ENCODE assay signal across 8 cellular contexts in genomic region chr9:135500071-135500524, GRCh38. TPM values are rescaled to one million over a fixed set of nuclear protein-coding genes. Genes with fewer than 3 reads are reported as not detected.
DNase-seq lines count a peak whose midpoint lies in the region; ATAC-seq and TF ChIP-seq lines count a peak whose summit lies in the region.

No MANE protein-coding gene starts in this region.

- H3K9me2 ChIP-seq in GM23248 (ENCODE audit: insufficient read depth) (no peaks in the 10 kb centered on the region), SK-N-SH (no peaks in the 10 kb centered on the region)

- no peak for TF ChIP-seq CTCF in AG09309 (IDR thresholded peaks at IDR 0.05; ENCODE audit: control insufficient read depth, insufficient read depth, low read depth, low read length, missing control alignments)
- no peak for TF ChIP-seq CTCF in SK-N-SH (IDR thresholded peaks at IDR 0.05)
- TF ChIP-seq CTCF in esophagus squamous epithelium (IDR thresholded peaks at IDR 0.05): no peak
- no peak for TF ChIP-seq CTCF in osteoblast (IDR thresholded peaks at IDR 0.05; ENCODE audit: extremely low read depth, low read depth, low read length)

- no peak for ATAC-seq in HG03469 (IDR thresholded peaks at IDR 0.05; ENCODE audit: unreplicated experiment)

- POLR2A ChIA-PET in SK-N-SH (lab: Yijun Ruan, JAX): interaction anchor here (2.0 kb wide), 1 partner anchor 20 kb away, joined by 9 read pairs; no protein-coding TSS in a partner anchor

- no peak for TF ChIP-seq RAD21 in SK-N-SH (IDR thresholded peaks at IDR 0.05; ENCODE audit: low read length)

- 1 to 2% methylated on average over 28 of the region's 29 CpGs for WGBS in GM23248 (ENCODE audit: low coverage in 1 of 2, low lambda C conversion rate in 2 of 2, missing lambda C conversion rate in 2 of 2), 2 experiments
- 0% methylated on average over 6 of the region's 29 CpGs for WGBS in SK-N-SH (ENCODE audit: low lambda C conversion rate)
- WGBS in esophagus squamous epithelium, 2 donors: 0% methylated on average over 1 to 6 of the region's 29 CpGs

- DNase-seq in AG09309 (ENCODE audit: low read depth) (no peak), GM23248 (peak; percentile 68), SK-N-SH (no peak), esophagus squamous epithelium (lab: John Stamatoyannopoulos, UW) (no peak), osteoblast (ENCODE audit: insufficient read length, low spot score, missing footprints) (no peak)
- DNase-seq in central memory CD4-positive, alpha-beta T cell: no peak
- no peak for DNase-seq in stimulated activated CD4-positive, alpha-beta T cell treated with anti-CD3 and anti-CD28 coated beads, Interleukin-12 subunit alpha, Interleukin-12 subunit beta, amount 100 ng/mL, for 4 hours

- intact Hi-C loops in esophagus squamous epithelium (cut with DNase I): no loop called here

- H3K4me2 ChIP-seq in GM23248 (ENCODE audit: unreplicated experiment) (peak overlapping the region; percentile 92), SK-N-SH (peak overlapping the region; percentile 100), osteoblast (ENCODE audit: insufficient read depth, low read length) (peak overlapping the region; percentile 99)

- H3K4me3 ChIP-seq in AG09309 (ENCODE audit: control insufficient read depth, low read depth, low read length) (peak overlapping the region; percentile 79), GM23248 (peak overlapping the region; percentile 96), SK-N-SH (ENCODE audit: low read depth in 2 of 2, low read length in 1 of 2) (peak overlapping the region; percentile 95 to 96), esophagus squamous epithelium (peak overlapping the region; percentile 70 to 91 (median 78)), osteoblast (ENCODE audit: insufficient read depth, low read length) (peak overlapping the region; percentile 90)

- no peak for TF ChIP-seq POLR2A in esophagus squamous epithelium (IDR thresholded peaks at IDR 0.05)

- in situ Hi-C loops in GM23248 (cut with MboI): no loop called here

- no peaks in the 10 kb centered on the region for H3K27me3 ChIP-seq in GM23248 (replicated peaks; ENCODE audit: insufficient read depth)
- H3K27me3 ChIP-seq in SK-N-SH (ENCODE audit: insufficient read depth): no peaks in the 10 kb centered on the region
- no peaks in the 10 kb centered on the region for H3K27me3 ChIP-seq in esophagus squamous epithelium
- no peaks in the 10 kb centered on the region for H3K27me3 ChIP-seq in osteoblast (ENCODE audit: insufficient read depth, low read length)

- peak overlapping the region; percentile 96 for H2AFZ ChIP-seq in GM23248
- peak overlapping the region; percentile 98; the same call in 1 of the 2 replicates for H2AFZ ChIP-seq in SK-N-SH (ENCODE audit: low read depth)
- H2AFZ ChIP-seq in osteoblast (ENCODE audit: low read length): peak overlapping the region; percentile 92

- peaks cover 16% of the 10 kb centered on the region for H3K79me2 ChIP-seq in GM23248 (ENCODE audit: insufficient read depth)
- H3K79me2 ChIP-seq in SK-N-SH (ENCODE audit: insufficient read depth): peaks cover 19% of the 10 kb centered on the region
- peaks cover 19% of the 10 kb centered on the region for H3K79me2 ChIP-seq in osteoblast (ENCODE audit: insufficient read depth, low read length)

- H3K9me3 ChIP-seq in GM23248 (ENCODE audit: low read depth) (no peaks in the 10 kb centered on the region), SK-N-SH (no peaks in the 10 kb centered on the region), esophagus squamous epithelium (no peaks in the 10 kb centered on the region), osteoblast (ENCODE audit: low read depth, low read length) (no peaks in the 10 kb centered on the region)

- H3K4me1 ChIP-seq in GM23248 (ENCODE audit: insufficient read depth) (peaks cover 4% of the 10 kb centered on the region; the same call in 1 of the 2 replicates), SK-N-SH (ENCODE audit: control insufficient read depth in 1 of 2, insufficient read depth in 2 of 2, low read depth in 1 of 2, low read length in 1 of 2) (peaks cover 6 to 19% of the 10 kb centered on the region in 2 experiments; a peak in 3 of 4 replicates), esophagus squamous epithelium (peaks cover 19 to 40% (median 22%) of the 10 kb centered on the region in 3 donors), osteoblast (ENCODE audit: insufficient read depth, low read length) (peaks cover 11% of the 10 kb centered on the region)

- CTCF ChIA-PET in SK-N-SH (lab: Yijun Ruan, JAX): interaction anchor here (0.7 to 3.9 kb wide), 8 partner anchors 10 to 91 kb away, joined by 3 to 23 read pairs (median 5); no protein-coding TSS in a partner anchor

- no peaks in the 10 kb centered on the region for H3K36me3 ChIP-seq in GM23248 (ENCODE audit: low read depth)
- peaks cover 3 to 31% of the 10 kb centered on the region in 2 experiments for H3K36me3 ChIP-seq in SK-N-SH (replicated peaks in 1 of 2; ENCODE audit: control insufficient read depth in 1 of 2, insufficient read depth in 2 of 2, low read length in 1 of 2)
- H3K36me3 ChIP-seq in esophagus squamous epithelium: peaks cover 9 to 36% (median 15%) of the 10 kb centered on the region in 3 donors
- peaks cover 24% of the 10 kb centered on the region for H3K36me3 ChIP-seq in osteoblast (ENCODE audit: insufficient read depth, low read length)

- no peak for TF ChIP-seq EP300 in SK-N-SH (IDR thresholded peaks at IDR 0.05; ENCODE audit: borderline replicate concordance in 1 of 2, low read depth in 1 of 2, low read length in 1 of 2)

- H3F3A ChIP-seq in GM23248 (ENCODE audit: insufficient read depth) (no peaks in the 10 kb centered on the region), SK-N-SH (replicated peaks; ENCODE audit: insufficient read depth) (no peaks in the 10 kb centered on the region)

- peak overlapping the region; percentile 91 for H3K9ac ChIP-seq in GM23248
- H3K9ac ChIP-seq in SK-N-SH: peak overlapping the region; percentile 91

- H4K20me1 ChIP-seq in GM23248 (ENCODE audit: insufficient read depth) (no peaks in the 10 kb centered on the region), SK-N-SH (ENCODE audit: insufficient read depth) (peaks cover 17% of the 10 kb centered on the region), osteoblast (ENCODE audit: insufficient read depth, low read length) (peaks cover 25% of the 10 kb centered on the region)

- H3K27ac ChIP-seq in GM23248: peak overlapping the region; percentile 6; the same call in 1 of the 2 replicates
- peak overlapping the region; percentile 60 to 69; a peak in 2 of 4 replicates for H3K27ac ChIP-seq in SK-N-SH (ENCODE audit: low read depth in 2 of 2, low read length in 1 of 2)
- peak overlapping the region; percentile 79 to 88 (median 82) for H3K27ac ChIP-seq in esophagus squamous epithelium
- H3K27ac ChIP-seq in osteoblast (ENCODE audit: low read depth, low read length): peak overlapping the region; percentile 58

TF ChIP-seq in SK-N-SH, 30 proteins besides CTCF, POLR2A, EP300 and RAD21 (continues in another document):
- TF ChIP-seq TEAD4 (IDR thresholded peaks at IDR 0.05; ENCODE audit: borderline replicate concordance, insufficient read depth): no peak
- no peak for TF ChIP-seq RCOR1 (IDR thresholded peaks at IDR 0.05; ENCODE audit: low read length)
- TF ChIP-seq POLR2AphosphoS5 (IDR thresholded peaks at IDR 0.05; ENCODE audit: low read depth, low read length): no peak
- TF ChIP-seq USF2 (IDR thresholded peaks at IDR 0.05; ENCODE audit: borderline replicate concordance, low read depth, low read length): no peak
- 0 out of 2 replicates have a peak, but pooled peaks have one; percentile 10 for TF ChIP-seq NRF1 (IDR thresholded peaks at IDR 0.05; ENCODE audit: low read depth, low read length)
- TF ChIP-seq TCF12 (IDR thresholded peaks at IDR 0.05): no peak
- no peak for TF ChIP-seq RXRA (IDR thresholded peaks at IDR 0.05; ENCODE audit: borderline replicate concordance, low read depth)
- TF ChIP-seq GATA2 (CRISPR knock-in tag; IDR thresholded peaks at IDR 0.05): no peak

RNA-seq across cellular contexts. Expression of gene MRPS2, which starts 0.4 kb away (rescaled TPM):
- 32.2 and 45.3 TPM in 2 replicates for total RNA-seq in GM23248 (2014; rRNA removed; shearing (Covaris generic))
- polyA plus RNA-seq in GM23248 (2016; fragmentation: Nextera tagmentation; extraction: Ambion mirVana): 51.7 and 55.3 TPM in 2 replicates
- polyA plus RNA-seq in SK-N-SH (2012; rRNA removed): 113 and 116 TPM in 2 replicates
- 36.6 and 76.5 TPM in 2 replicates for polyA plus RNA-seq in SK-N-SH (2012; cell fraction: cytosol; rRNA removed)
- polyA plus RNA-seq in SK-N-SH (2012; cell fraction: nucleus; rRNA removed): 59.4 and 94.1 TPM in 2 replicates
- 10 to 100 TPM; 18.2 to 39.5 (median 31.8) TPM for total RNA-seq in esophagus squamous epithelium
- 13.0 and 18.3 TPM in 2 replicates for total RNA-seq in osteoblast

RNA-seq across cellular contexts. Expression of gene PPP1R26, which starts 20.5 kb away (rescaled TPM):
- 13.4 and 19.2 TPM in 2 replicates for total RNA-seq in GM23248 (2014; rRNA removed; shearing (Covaris generic))
- polyA plus RNA-seq in GM23248 (2016; fragmentation: Nextera tagmentation; extraction: Ambion mirVana): 2.2 and 3.4 TPM in 2 replicates
- 18.6 and 20.1 TPM in 2 replicates for polyA plus RNA-seq in SK-N-SH (2012; rRNA removed)
- polyA plus RNA-seq in SK-N-SH (2012; cell fraction: cytosol; rRNA removed): 11.6 and 16.6 TPM in 2 replicates
- polyA plus RNA-seq in SK-N-SH (2012; cell fraction: nucleus; rRNA removed): 31.3 and 32.1 TPM in 2 replicates
- 10 to 100 TPM in 1 of 4 donors, 1 to 10 TPM in 3; 5.4 to 10.9 (median 8.3) TPM for total RNA-seq in esophagus squamous epithelium
- 9.4 and 10.5 TPM in 2 replicates for total RNA-seq in osteoblast

RNA-seq across cellular contexts. Expression of gene LCN1, which starts 21.1 kb away (rescaled TPM):
- not detected in 2 replicates for total RNA-seq in GM23248 (2014; rRNA removed; shearing (Covaris generic))
- polyA plus RNA-seq in GM23248 (2016; fragmentation: Nextera tagmentation; extraction: Ambion mirVana): not detected in 2 replicates
- polyA plus RNA-seq in SK-N-SH (2012; rRNA removed): not detected in 2 replicates
- not detected in 2 replicates for polyA plus RNA-seq in SK-N-SH (2012; cell fraction: cytosol; rRNA removed)
- polyA plus RNA-seq in SK-N-SH (2012; cell fraction: nucleus; rRNA removed): not detected in 2 replicates
- not detected for total RNA-seq in esophagus squamous epithelium
- total RNA-seq in osteoblast: not detected in 2 replicates

RNA-seq across cellular contexts. Expression of gene OBP2A, which starts 45.8 kb away (rescaled TPM):
- not detected in 2 replicates for total RNA-seq in GM23248 (2014; rRNA removed; shearing (Covaris generic))
- not detected in 2 replicates for polyA plus RNA-seq in GM23248 (2016; fragmentation: Nextera tagmentation; extraction: Ambion mirVana)
- polyA plus RNA-seq in SK-N-SH (2012; rRNA removed): not detected in 2 replicates
- polyA plus RNA-seq in SK-N-SH (2012; cell fraction: cytosol; rRNA removed): not detected in 2 replicates
- polyA plus RNA-seq in SK-N-SH (2012; cell fraction: nucleus; rRNA removed): not detected in 2 replicates
- total RNA-seq in esophagus squamous epithelium: not detected
- total RNA-seq in osteoblast: not detected in 2 replicates

Comparison
In these comparisons a context has a peak if more than half of its experiments do, and no peak if none do; other contexts are left out.
1. H3K27ac ChIP-seq: peak in every context shown above with its lines; median percentile 82 in esophagus squamous epithelium; 64 in SK-N-SH; 58 in osteoblast; 6 in GM23248.